ENCODE assay signal across 20 cellular contexts in the genomic region with DNA sequence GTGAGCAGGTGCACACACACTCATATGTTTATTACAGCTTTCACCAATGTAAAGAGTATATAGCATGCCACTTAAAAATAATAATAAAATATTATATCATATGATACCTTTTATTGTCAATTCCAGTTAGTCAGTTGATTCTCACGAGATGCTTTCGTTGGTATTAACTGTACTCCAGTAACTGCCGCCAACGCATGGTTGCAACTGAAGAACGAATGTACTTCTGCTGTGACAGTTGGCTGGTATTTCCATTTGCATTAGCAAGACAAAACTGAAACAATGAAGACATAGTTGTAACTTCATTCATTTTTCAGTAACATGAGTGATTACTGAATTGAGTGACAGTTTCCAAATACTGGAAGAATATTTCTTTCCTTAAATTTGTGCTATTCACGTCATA.
DNase-seq lines count a peak whose midpoint lies in the region; ATAC-seq lines count a peak whose summit lies in the region.
"Had no signal": no experiment of that assay in that cellular context is flagged by ENCODE, and none has a peak within 500 bp of the region (broad histone marks: within the 10 kb centered on the region; RNA-seq: fewer than 3 reads in every experiment).

No MANE protein-coding gene starts in this region.

- intact Hi-C loops in activated CD4-positive, alpha-beta T cell treated with anti-CD3 and anti-CD28 coated beads for 36 hours (cut with DNase I, micrococcal nuclease), result no loop called here
- intact Hi-C loops in CD4-positive, alpha-beta memory T cell (cut with micrococcal nuclease), result no loop called here

- H3K27me3 Mint-ChIP-seq in activated CD4-positive, alpha-beta T cell treated with anti-CD3 and anti-CD28 coated beads for 36 hours, result peaks cover 2% of the 10 kb centered on the region
- no peaks in the 10 kb centered on the region for H3K27me3 Mint-ChIP-seq in CD4-positive, alpha-beta memory T cell
- H3K27me3 Mint-ChIP-seq: CD4-positive, alpha-beta T cell had no signal

- no peak overlapping the region for H3K27ac Mint-ChIP-seq in activated CD4-positive, alpha-beta T cell treated with anti-CD3 and anti-CD28 coated beads for 36 hours
- no peak overlapping the region for H3K27ac Mint-ChIP-seq in CD4-positive, alpha-beta memory T cell
- H3K27ac Mint-ChIP-seq: CD14-positive monocyte; CD4-positive, alpha-beta T cell; GM23338 had no signal

- H3K36me3 ChIP-seq in CD4-positive, alpha-beta memory T cell (ENCODE audit: insufficient read depth, low read length), result no peaks in the 10 kb centered on the region
- H3K36me3 ChIP-seq: BE2C; BLaER1 treated with 17β-estradiol and CSF1 and Interleukin-3, amounts not matched to agents 10 nM and 100 nM had no signal

- H3K4me3 Mint-ChIP-seq in activated CD4-positive, alpha-beta T cell treated with anti-CD3 and anti-CD28 coated beads for 36 hours, result no peak overlapping the region
- H3K4me3 Mint-ChIP-seq in CD4-positive, alpha-beta memory T cell, result no peak overlapping the region
- H3K4me3 Mint-ChIP-seq: CD14-positive monocyte; CD4-positive, alpha-beta T cell; GM23338; H9 had no signal

- H3K36me3 Mint-ChIP-seq in activated CD4-positive, alpha-beta T cell treated with anti-CD3 and anti-CD28 coated beads for 36 hours (ENCODE audit: low read depth), result no peaks in the 10 kb centered on the region
- H3K36me3 Mint-ChIP-seq in CD4-positive, alpha-beta memory T cell, result no peaks in the 10 kb centered on the region
- H3K36me3 Mint-ChIP-seq: CD14-positive monocyte had no signal

- H3K9me3 Mint-ChIP-seq in activated CD4-positive, alpha-beta T cell treated with anti-CD3 and anti-CD28 coated beads for 36 hours (ENCODE audit: low read depth), result no peaks in the 10 kb centered on the region
- H3K9me3 Mint-ChIP-seq in CD4-positive, alpha-beta memory T cell, result no peaks in the 10 kb centered on the region
- H3K9me3 Mint-ChIP-seq: CD4-positive, alpha-beta T cell; GM23338; H9 had no signal

- H3K27me3 ChIP-seq in CD4-positive, alpha-beta memory T cell (ENCODE audit: insufficient read depth, low read length), result no peaks in the 10 kb centered on the region
- H3K27me3 ChIP-seq: BE2C; BLaER1 treated with 17β-estradiol and CSF1 and Interleukin-3, amounts not matched to agents 10 nM and 100 nM had no signal

- H3K4me1 ChIP-seq in CD4-positive, alpha-beta memory T cell (ENCODE audit: insufficient read depth, low read length), result peaks cover 7% of the 10 kb centered on the region
- H3K4me1 ChIP-seq: BE2C had no signal

- POLR2A ChIA-PET in activated CD4-positive, alpha-beta T cell treated with anti-CD3 and anti-CD28 coated beads for 36 hours (lab: Charles Lee), result no interaction called here
- POLR2A ChIA-PET in CD4-positive, alpha-beta memory T cell (lab: Charles Lee; ENCODE audit: partially characterized antibody), result no interaction called here

- ATAC-seq in activated CD4-positive, alpha-beta T cell treated with anti-CD3 and anti-CD28 coated beads for 36 hours, result no peak
- ATAC-seq: GM23338, HCT116 had no signal

- no peak overlapping the region for H3K27ac ChIP-seq in CD4-positive, alpha-beta memory T cell (ENCODE audit: low read depth, low read length)
- H3K27ac ChIP-seq: 22Rv1; BLaER1 treated with 17β-estradiol and CSF1 and Interleukin-3, amounts not matched to agents 10 nM and 100 nM had no signal

- CTCF ChIA-PET in activated CD4-positive, alpha-beta T cell treated with anti-CD3 and anti-CD28 coated beads for 36 hours (lab: Charles Lee), result interaction anchor here (1.2 to 1.4 kb wide), 2 partner anchors 9 to 40 kb away, joined by 3 to 4 read pairs; no protein-coding TSS in a partner anchor
- CTCF ChIA-PET in CD4-positive, alpha-beta memory T cell (lab: Charles Lee; ENCODE audit: partially characterized antibody), result interaction anchor here (1.0 to 1.4 kb wide), 2 partner anchors 9 to 204 kb away, joined by 3 to 4 read pairs; no protein-coding TSS in a partner anchor

- H3K9me3 ChIP-seq in CD4-positive, alpha-beta memory T cell (ENCODE audit: control insufficient read depth in 1 of 2, low read length in 2 of 2), result no peaks in the 10 kb centered on the region
- H3K9me3 ChIP-seq: BE2C had no signal

- peaks cover 25% of the 10 kb centered on the region for H3K4me1 Mint-ChIP-seq in activated CD4-positive, alpha-beta T cell treated with anti-CD3 and anti-CD28 coated beads for 36 hours
- peaks cover 0 to 12% (median 5%) of the 10 kb centered on the region in 4 donors for H3K4me1 Mint-ChIP-seq in CD4-positive, alpha-beta memory T cell

- peak; percentile 32 for DNase-seq in activated CD4-positive, alpha-beta T cell treated with anti-CD3 and anti-CD28 coated beads for 36 hours
- DNase-seq in activated CD4-positive, alpha-beta T cell treated with anti-CD3 and anti-CD28 coated beads for 4 hours, result no peak
- peak; percentile 45 for DNase-seq in activated naive CD4-positive, alpha-beta T cell treated with Interleukin-2 at 50 U/mL for 16 hours
- no peak for DNase-seq in activated naive CD4-positive, alpha-beta T cell (lab: John Stamatoyannopoulos, UW)
- peak; percentile 7 for DNase-seq in stimulated activated naive CD4-positive, alpha-beta T cell treated with Interleukin-2 at 50 U/mL for 16 hours (lab: John Stamatoyannopoulos, UW)
- no peak for DNase-seq in stimulated activated naive CD4-positive, alpha-beta T cell (lab: John Stamatoyannopoulos, UW)
- DNase-seq in CD4-positive, alpha-beta memory T cell, result no peak
- DNase-seq: BE2C; Calu3; CD4-positive, alpha-beta T cell; COR-L47; DMS53; DMS79 treated with DMSO at 0.1 percent for 48 hours; GF-D8; H9 had no signal

- H3K4me3 ChIP-seq in CD4-positive, alpha-beta memory T cell (ENCODE audit: low read length in 2 of 2), result no peak overlapping the region
- H3K4me3 ChIP-seq: BLaER1 treated with 17β-estradiol and CSF1 and Interleukin-3, amounts not matched to agents 10 nM and 100 nM; GM23338 had no signal

Comparison
In these comparisons a context has a peak if more than half of its experiments do, and no peak if none do; other contexts are left out.
1. DNase-seq: peak in activated CD4-positive, alpha-beta T cell treated with anti-CD3 and anti-CD28 coated beads for 36 hours (single experiment), activated naive CD4-positive, alpha-beta T cell treated with Interleukin-2 at 50 U/mL for 16 hours (single experiment) and stimulated activated naive CD4-positive, alpha-beta T cell treated with Interleukin-2 at 50 U/mL for 16 hours (single experiment); none in activated CD4-positive, alpha-beta T cell treated with anti-CD3 and anti-CD28 coated beads for 4 hours (0 of 2), activated naive CD4-positive, alpha-beta T cell (0 of 4), stimulated activated naive CD4-positive, alpha-beta T cell (0 of 6) and CD4-positive, alpha-beta memory T cell (0 of 5).